Comparison of ENCODE assay signal across 9 cellular contexts in genomic region chr5:76303917-76304316, GRCh38.
DNase-seq lines count a peak whose midpoint lies in the region; ATAC-seq and FAIRE-seq lines count a peak whose summit lies in the region.
"Had no signal": no experiment of that assay in that cellular context is flagged by ENCODE, and none has a peak within 500 bp of the region (broad histone marks: within the 10 kb centered on the region; RNA-seq: fewer than 3 reads in every experiment).

No MANE protein-coding gene starts in this region.

- H3K4me1 ChIP-seq in small intestine (ENCODE audit: control insufficient read depth in 2 of 2, insufficient read depth in 1 of 2, low read depth in 1 of 2, low read length in 1 of 2): peaks cover 3 to 4% of the 10 kb centered on the region in 2 donors

- no peaks in the 10 kb centered on the region for H3K36me3 ChIP-seq in small intestine (ENCODE audit: control insufficient read depth in 2 of 2, insufficient read depth in 2 of 2, low read length in 2 of 2)

- H3K4me3 ChIP-seq in Jurkat, Clone E6-1 (ENCODE audit: low read length): no peak overlapping the region
- no peak overlapping the region for H3K4me3 ChIP-seq in small intestine (ENCODE audit: low read depth in 1 of 2, low read length in 2 of 2)

- no peaks in the 10 kb centered on the region for H3K9me3 ChIP-seq in small intestine (ENCODE audit: control insufficient read depth, low read depth)

- DNase-seq in NCI-H1417 (lab: John Stamatoyannopoulos, UW): peak in 2 of 3 experiments; percentile 24 to 71
- DNase-seq in NCI-H1417 treated with DMSO at 0.1 percent for 48 hours (lab: John Stamatoyannopoulos, UW): no peak
- peak; percentile 48 for DNase-seq in Jurkat, Clone E6-1 (ENCODE audit: low read depth, low spot score)
- DNase-seq in activated T-cell treated with anti-CD3 and anti-CD28 coated beads, Interleukin-2, amount 50 U/mL, for 48 hours: peak; percentile 28 to 35
- DNase-seq in small intestine: peak; percentile 83
- no peak for DNase-seq in NCI-H2196 (lab: John Stamatoyannopoulos, UW; ENCODE audit: unreplicated experiment)
- DNase-seq in NCI-H524 treated with DMSO at 0.1 percent for 48 hours (lab: John Stamatoyannopoulos, UW): no peak

- 4 to 41% (median 9%) methylated on average over 7 of the region's 7 CpGs for WGBS in small intestine, 3 donors

- no peak for FAIRE-seq in small intestine (lab: Jason Lieb, UNC)

- no peaks in the 10 kb centered on the region for H3K27me3 ChIP-seq in small intestine (ENCODE audit: control insufficient read depth in 2 of 2, insufficient read depth in 2 of 2, low read length in 2 of 2)

- H3K27ac ChIP-seq in small intestine (ENCODE audit: low read depth in 1 of 2, low read length in 1 of 2): peak overlapping the region in 1 of 2 donors; percentile 30
- H3K27ac ChIP-seq: 22Rv1 had no signal

- ATAC-seq in HG03520 (IDR thresholded peaks at IDR 0.05; ENCODE audit: unreplicated experiment): no peak

Comparison
In these comparisons a context has a peak if more than half of its experiments do, and no peak if none do; other contexts are left out.
1. DNase-seq: peak in NCI-H1417 (2 of 3), Jurkat, Clone E6-1 (single experiment), activated T-cell treated with anti-CD3 and anti-CD28 coated beads, Interleukin-2, amount 50 U/mL, for 48 hours (2 of 2) and small intestine (single experiment); none in NCI-H1417 treated with DMSO at 0.1 percent for 48 hours (single experiment), NCI-H2196 (single experiment) and NCI-H524 treated with DMSO at 0.1 percent for 48 hours (single experiment).